ENCODE assay signal across 20 cellular contexts in genomic region chr18:79026491-79026890, GRCh38. TPM values are rescaled to one million over a fixed set of nuclear protein-coding genes. Genes with fewer than 3 reads are reported as not detected.
DNase-seq lines count a peak whose midpoint lies in the region; ATAC-seq, FAIRE-seq and TF ChIP-seq lines count a peak whose summit lies in the region.
"Had no signal": no experiment of that assay in that cellular context is flagged by ENCODE, and none has a peak within 500 bp of the region (broad histone marks: within the 10 kb centered on the region; RNA-seq: fewer than 3 reads in every experiment).

No MANE protein-coding gene starts in this region.

- TF ChIP-seq POLR2A in H1 (IDR thresholded peaks at IDR 0.05; ENCODE audit: control extremely low read depth in 1 of 2, low read depth in 2 of 2, low read length in 2 of 2), result no peak

- H3K4me1 ChIP-seq in DOHH2 (ENCODE audit: control insufficient read depth, low read length), result no peaks in the 10 kb centered on the region
- peaks cover 5% of the 10 kb centered on the region; the same call in 1 of the 2 replicates for H3K4me1 ChIP-seq in HUES48 (ENCODE audit: control insufficient read depth, insufficient read depth, low read length)
- peaks cover 0 to 5% (median 3%) of the 10 kb centered on the region in 4 experiments; a peak in 3 of 7 replicates for H3K4me1 ChIP-seq in H1 (replicated peaks in 1 of 4; ENCODE audit: control insufficient read depth in 3 of 4, insufficient read depth in 4 of 4, low read length in 3 of 4)
- no peaks in the 10 kb centered on the region for H3K4me1 ChIP-seq in mesendoderm (ENCODE audit: control insufficient read depth, low read depth, low read length)
- H3K4me1 ChIP-seq: A549, SJSA1 had no signal

- no peak for FAIRE-seq in H1 (lab: Jason Lieb, UNC)
- FAIRE-seq: A549, GM12892, GM19239 had no signal

- no peak; a peak in 1 of 3 replicates for TF ChIP-seq EP300 in H1 (IDR thresholded peaks at IDR 0.05; ENCODE audit: borderline replicate concordance in 1 of 2, low read depth in 2 of 2, low read length in 2 of 2)

- no peak overlapping the region for H3K4me2 ChIP-seq in DOHH2 (ENCODE audit: low read length)
- H3K4me2 ChIP-seq in H1 (ENCODE audit: insufficient read depth in 1 of 2, low read depth in 2 of 2, low read length in 2 of 2), result peak overlapping the region in 1 of 2 experiments; percentile 16; a peak in 1 of 4 replicates
- no peak overlapping the region for H3K4me2 ChIP-seq in mesendoderm (ENCODE audit: low read length)
- H3K4me2 ChIP-seq: A549 had no signal

- peak overlapping the region; percentile 16 for H4K5ac ChIP-seq in H1 (ENCODE audit: insufficient read length, low read depth, low read length)
- H4K5ac ChIP-seq in mesendoderm (ENCODE audit: low read length), result no peak overlapping the region

- TF ChIP-seq CTCF in DOHH2 (IDR thresholded peaks at IDR 0.05; ENCODE audit: low read depth, low read length, poor library complexity, severe bottlenecking), result peak; percentile 20
- peak; percentile 34 to 63 (median 47); a peak in 3 of 4 replicates for TF ChIP-seq CTCF in H1 (IDR thresholded peaks at IDR 0.05; ENCODE audit: control extremely low read depth in 1 of 3, insufficient read depth in 1 of 3, low read depth in 1 of 3, low read length in 3 of 3)

- H3K56ac ChIP-seq in H1 (replicated peaks; ENCODE audit: insufficient read length, low read depth, low read length) (no peak overlapping the region), mesendoderm (ENCODE audit: low read length) (no peak overlapping the region)

- H3K79me2 ChIP-seq in DOHH2 (ENCODE audit: control insufficient read depth, low read length), result no peaks in the 10 kb centered on the region
- H3K79me2 ChIP-seq in H1 (ENCODE audit: control insufficient read depth in 1 of 2, insufficient read depth in 2 of 2, low read length in 2 of 2), result no peaks in the 10 kb centered on the region
- H3K79me2 ChIP-seq in mesendoderm (ENCODE audit: control insufficient read depth, insufficient read depth, low read length), result no peaks in the 10 kb centered on the region

- no peak overlapping the region for H3K27ac Mint-ChIP-seq in activated CD8-positive, alpha-beta memory T cell treated with anti-CD3 and anti-CD28 coated beads, Interleukin-2, amount 10 ng/mL, durations not matched to agents 7 days and 5 days
- H3K27ac Mint-ChIP-seq: CD14-positive monocyte had no signal

- no peaks in the 10 kb centered on the region for H3F3A ChIP-seq in DOHH2 (ENCODE audit: control insufficient read depth, insufficient read depth)

- no peak for ATAC-seq in GM18870 (IDR thresholded peaks at IDR 0.05; ENCODE audit: unreplicated experiment)
- ATAC-seq in activated CD8-positive, alpha-beta memory T cell treated with anti-CD3 and anti-CD28 coated beads, Interleukin-2, amount 10 ng/mL, durations not matched to agents 7 days and 5 days, result no peak
- ATAC-seq: A549 had no signal

- H4K8ac ChIP-seq in H1 (ENCODE audit: extremely low read depth, insufficient read depth, low read length) (peak overlapping the region; percentile 45; the same call in 1 of the 2 replicates), mesendoderm (ENCODE audit: low read depth, low read length) (no peak overlapping the region)

- no peak overlapping the region; the same call in 1 of the 2 replicates for H3K18ac ChIP-seq in H1 (ENCODE audit: extremely low read depth, low read length)
- no peak overlapping the region for H3K18ac ChIP-seq in mesendoderm (ENCODE audit: low read length)

- H2BK120ac ChIP-seq in H1 (replicated peaks; ENCODE audit: low read depth, low read length), result no peak overlapping the region
- no peak overlapping the region for H2BK120ac ChIP-seq in mesendoderm (ENCODE audit: low read depth, low read length)

- H3K9ac ChIP-seq in HUES48 (ENCODE audit: low read depth, low read length) (no peak overlapping the region), H1 (replicated peaks in 1 of 4; ENCODE audit: extremely low read depth in 1 of 4, low read depth in 3 of 4, low read length in 3 of 4) (no peak overlapping the region), mesendoderm (ENCODE audit: low read length) (no peak overlapping the region)

- no peaks in the 10 kb centered on the region for H3K36me3 Mint-ChIP-seq in activated CD8-positive, alpha-beta memory T cell treated with anti-CD3 and anti-CD28 coated beads, Interleukin-2, amount 10 ng/mL, durations not matched to agents 7 days and 5 days
- H3K36me3 Mint-ChIP-seq: CD14-positive monocyte had no signal

- H3K23ac ChIP-seq in H1 (ENCODE audit: insufficient read length) (no peak overlapping the region), mesendoderm (ENCODE audit: low read length) (no peak overlapping the region)

- H3K4me3 ChIP-seq in DOHH2 (ENCODE audit: low read length), result no peak overlapping the region
- no peak overlapping the region for H3K4me3 ChIP-seq in HUES48 (ENCODE audit: low read depth, low read length)
- H3K4me3 ChIP-seq in H1 (ENCODE audit: extremely low read depth in 1 of 4, insufficient read depth in 2 of 4, low read depth in 3 of 4, low read length in 4 of 4), result no peak overlapping the region
- H3K4me3 ChIP-seq in mesendoderm (ENCODE audit: low read length), result no peak overlapping the region
- H3K4me3 ChIP-seq: A549, SJSA1 had no signal

- H2BK5ac ChIP-seq in H1 (ENCODE audit: low read depth, low read length) (peak overlapping the region; percentile 28; the same call in 1 of the 2 replicates), mesendoderm (ENCODE audit: low read length) (no peak overlapping the region)

- DNase-seq in H1 (ENCODE audit: low read depth in 1 of 2, low spot score in 2 of 2), result peak in 1 of 2 experiments; percentile 65
- peak; percentile 55 for DNase-seq in mesendoderm
- DNase-seq in NCI-H187 (lab: John Stamatoyannopoulos, UW), result no peak
- no peak for DNase-seq in activated CD8-positive, alpha-beta memory T cell treated with anti-CD3 and anti-CD28 coated beads, Interleukin-2, amount 10 ng/mL, durations not matched to agents 7 days and 5 days
- DNase-seq: COR-L47, DMS153, IMR-90, NCI-H2029, NCI-H2171 treated with DMSO at 0.1 percent for 48 hours, OCI-M1 had no signal

- POLR2A ChIA-PET in H1 (lab: Charles Lee; ENCODE audit: partially characterized antibody), result interaction anchor here (1.2 to 1.6 kb wide), 2 partner anchors 9 to 131 kb away, joined by 3 to 7 read pairs; no protein-coding TSS in a partner anchor

- H2BK12ac ChIP-seq in H1 (ENCODE audit: low read depth, low read length), result no peak overlapping the region

- H3K36me3 ChIP-seq in DOHH2 (ENCODE audit: control insufficient read depth, low read length) (no peaks in the 10 kb centered on the region), HUES48 (ENCODE audit: control insufficient read depth, insufficient read depth, low read length) (no peaks in the 10 kb centered on the region), H1 (ENCODE audit: control insufficient read depth in 2 of 4, insufficient read depth in 4 of 4, low read length in 3 of 4) (no peaks in the 10 kb centered on the region), mesendoderm (ENCODE audit: control insufficient read depth, insufficient read depth, low read length) (no peaks in the 10 kb centered on the region)
- H3K36me3 ChIP-seq: SJSA1 had no signal

- no peaks in the 10 kb centered on the region for H3K27me3 ChIP-seq in DOHH2 (ENCODE audit: control insufficient read depth, low read length)
- no peaks in the 10 kb centered on the region for H3K27me3 ChIP-seq in HUES48 (ENCODE audit: control insufficient read depth, insufficient read depth, low read length)
- H3K27me3 ChIP-seq in H1 (replicated peaks in 1 of 4; ENCODE audit: control insufficient read depth in 3 of 4, extremely low read depth in 1 of 4, insufficient read depth in 3 of 4, low read length in 3 of 4), result no peaks in the 10 kb centered on the region
- no peaks in the 10 kb centered on the region for H3K27me3 ChIP-seq in mesendoderm (ENCODE audit: insufficient read depth, low read length, poor library complexity)
- H3K27me3 ChIP-seq: SJSA1 had no signal

- H3K9me3 Mint-ChIP-seq in activated CD8-positive, alpha-beta memory T cell treated with anti-CD3 and anti-CD28 coated beads, Interleukin-2, amount 10 ng/mL, durations not matched to agents 7 days and 5 days (ENCODE audit: low read depth), result peaks cover 2% of the 10 kb centered on the region

- H3K9me2 ChIP-seq in DOHH2 (replicated peaks; ENCODE audit: control insufficient read depth, low read length), result no peaks in the 10 kb centered on the region

- no peak overlapping the region for H3K27ac ChIP-seq in DOHH2 (ENCODE audit: low read depth, low read length)
- peak overlapping the region; percentile 42 for H3K27ac ChIP-seq in HUES48 (ENCODE audit: low read depth, low read length)
- H3K27ac ChIP-seq in H1 (ENCODE audit: low read depth, low read length), result no peak overlapping the region
- no peak overlapping the region for H3K27ac ChIP-seq in mesendoderm (ENCODE audit: low read depth, low read length)
- H3K27ac ChIP-seq: A549, SJSA1 had no signal

- H3K79me1 ChIP-seq in H1 (ENCODE audit: low read depth, low read length) (no peaks in the 10 kb centered on the region), mesendoderm (ENCODE audit: low read length) (no peaks in the 10 kb centered on the region)

- H3K23me2 ChIP-seq in H1 (ENCODE audit: low read depth, low read length), result no peaks in the 10 kb centered on the region

- no peak overlapping the region for H2BK20ac ChIP-seq in H1 (ENCODE audit: low read length)

- H2AK5ac ChIP-seq in H1 (ENCODE audit: low read depth, low read length) (no peak overlapping the region), mesendoderm (ENCODE audit: low read length) (no peak overlapping the region)

- H2BK15ac ChIP-seq in H1 (ENCODE audit: low read length) (no peak overlapping the region), mesendoderm (replicated peaks; ENCODE audit: low read depth) (no peak overlapping the region)

- no peak overlapping the region for H3K14ac ChIP-seq in H1 (ENCODE audit: insufficient read length)

- CTCF ChIA-PET in H1 (lab: Charles Lee; ENCODE audit: partially characterized antibody), result interaction anchor here (0.5 to 2.8 kb wide), 10 partner anchors 16 to 1054 kb away, joined by 3 to 12 read pairs (median 4); no protein-coding TSS in a partner anchor
- CTCF ChIA-PET in activated CD8-positive, alpha-beta memory T cell treated with anti-CD3 and anti-CD28 coated beads, Interleukin-2, amount 10 ng/mL, durations not matched to agents 7 days and 5 days (lab: Charles Lee), result no interaction called here

- peak; percentile 13 to 38; a peak in 3 of 4 replicates for TF ChIP-seq RAD21 in H1 (IDR thresholded peaks at IDR 0.05 in 1 of 2, conservative IDR thresholded peaks at IDR 0.05 in 1 of 2; ENCODE audit: low read depth in 2 of 2, low read length in 2 of 2)

- H4K91ac ChIP-seq in H1 (replicated peaks; ENCODE audit: insufficient read length, low read length), result no peak overlapping the region

- 44% methylated on average over 5 of the region's 5 CpGs; no CpG with 5 or more reads in 1 of the 2 experiments for WGBS in H1 (ENCODE audit: extremely low coverage in 1 of 2, insufficient coverage in 1 of 2, insufficient read length in 1 of 2, insufficient replicate concordance in 2 of 2, low coverage in 1 of 2, low lambda C conversion rate in 2 of 2, missing lambda C conversion rate in 1 of 2), 2 experiments
- no CpG with 5 or more reads among the region's 5 CpGs for WGBS in mesendoderm (ENCODE audit: extremely low coverage, insufficient coverage, low lambda C conversion rate)

- H3K27me3 Mint-ChIP-seq in activated CD8-positive, alpha-beta memory T cell treated with anti-CD3 and anti-CD28 coated beads, Interleukin-2, amount 10 ng/mL, durations not matched to agents 7 days and 5 days, result no peaks in the 10 kb centered on the region

- H3K4ac ChIP-seq in H1 (replicated peaks; ENCODE audit: insufficient read length, low read depth, low read length), result no peak overlapping the region
- H3K4ac ChIP-seq in mesendoderm (ENCODE audit: low read depth, low read length), result no peak overlapping the region

- no peaks in the 10 kb centered on the region for H3K9me3 ChIP-seq in DOHH2 (ENCODE audit: control insufficient read depth, insufficient read depth, low read length)
- peaks cover 8% of the 10 kb centered on the region for H3K9me3 ChIP-seq in HUES48 (ENCODE audit: control insufficient read depth, insufficient read depth, low read length)
- H3K9me3 ChIP-seq in H1 (ENCODE audit: insufficient read depth in 2 of 2, low read depth in 1 of 2, low read length in 1 of 2), result peaks cover 5 to 16% of the 10 kb centered on the region in 2 experiments
- H3K9me3 ChIP-seq: SJSA1 had no signal

- H4K20me1 ChIP-seq in DOHH2 (ENCODE audit: control insufficient read depth, insufficient read depth, low read depth, low read length) (no peaks in the 10 kb centered on the region), H1 (replicated peaks in 1 of 2; ENCODE audit: control insufficient read depth in 1 of 2, insufficient read depth in 2 of 2, low read length in 2 of 2) (no peaks in the 10 kb centered on the region)

- peak overlapping the region; percentile 37; the same call in 1 of the 2 replicates for H2AFZ ChIP-seq in H1 (ENCODE audit: low read length)

- no peak overlapping the region for H3K4me3 Mint-ChIP-seq in activated CD8-positive, alpha-beta memory T cell treated with anti-CD3 and anti-CD28 coated beads, Interleukin-2, amount 10 ng/mL, durations not matched to agents 7 days and 5 days
- H3K4me3 Mint-ChIP-seq: CD14-positive monocyte had no signal

- H3K4me1 Mint-ChIP-seq in activated CD8-positive, alpha-beta memory T cell treated with anti-CD3 and anti-CD28 coated beads, Interleukin-2, amount 10 ng/mL, durations not matched to agents 7 days and 5 days, result no peaks in the 10 kb centered on the region
- H3K4me1 Mint-ChIP-seq: CD14-positive monocyte had no signal

RNA-seq across cellular contexts. Expression of gene ATP9B, which starts 42.7 kb away (rescaled TPM):
- 15.1 and 21.0 TPM in 2 replicates for total RNA-seq in H1 (2021; fragmentation: NEBNext Ultra II Directional; extraction: Animal tissue kit (Norgen Biotek cat#: 25700))
- 21.7 and 22.5 TPM in 2 replicates for polyA plus RNA-seq in H1 (2011; rRNA removed)
- 16.1 TPM for polyA plus RNA-seq in H1 (2011; cell fraction: cytosol; rRNA removed)
- polyA plus RNA-seq in H1 (2011; cell fraction: nucleus; rRNA removed), result 42.2 TPM
- 11.8 to 15.8 TPM (median 12.6 TPM) in 4 replicates for polyA plus RNA-seq in H1 (2012, experiment 1 of 2)
- polyA plus RNA-seq in H1 (2012, experiment 2 of 2), result 3.1 TPM
- 15.3 TPM for polyA plus RNA-seq in H1 (2013, experiment 1 of 2)
- polyA plus RNA-seq in H1 (2013, experiment 2 of 2), result 13.3 TPM
- 63.5 and 70.6 TPM in 2 replicates for polyA minus RNA-seq in H1 (2011; rRNA and poly(A)+ RNA removed)
- polyA minus RNA-seq in H1 (2011; cell fraction: cytosol; rRNA and poly(A)+ RNA removed), result 33.2 TPM
- 121 TPM for polyA minus RNA-seq in H1 (2011; cell fraction: nucleus; rRNA and poly(A)+ RNA removed)
- 9.5 TPM for polyA plus RNA-seq in mesendoderm (2013, experiment 1 of 2)
- polyA plus RNA-seq in mesendoderm (2013, experiment 2 of 2), result 9.5 TPM
- 10 to 100 TPM; 21.5 to 31.7 TPM for total RNA-seq in activated CD8-positive, alpha-beta memory T cell treated with anti-CD3 and anti-CD28 coated beads, Interleukin-2, amount 10 ng/mL, durations not matched to agents 7 days and 5 days

RNA-seq across cellular contexts. Expression of gene SALL3, which starts 46.9 kb away (rescaled TPM):
- total RNA-seq in H1 (2021; fragmentation: NEBNext Ultra II Directional; extraction: Animal tissue kit (Norgen Biotek cat#: 25700)), result 46.4 and 54.5 TPM in 2 replicates
- polyA plus RNA-seq in H1 (2011; rRNA removed), result 10.5 and 24.5 TPM in 2 replicates
- 13.8 TPM for polyA plus RNA-seq in H1 (2011; cell fraction: cytosol; rRNA removed)
- 44.0 TPM for polyA plus RNA-seq in H1 (2011; cell fraction: nucleus; rRNA removed)
- polyA plus RNA-seq in H1 (2012, experiment 1 of 2), result 21.6 to 25.4 TPM (median 23.5 TPM) in 4 replicates
- polyA plus RNA-seq in H1 (2012, experiment 2 of 2), result 10.1 TPM
- 19.9 TPM for polyA plus RNA-seq in H1 (2013, experiment 1 of 2)
- polyA plus RNA-seq in H1 (2013, experiment 2 of 2), result 18.1 TPM
- polyA minus RNA-seq in H1 (2011; rRNA and poly(A)+ RNA removed), result 8.5 and 12.3 TPM in 2 replicates
- polyA minus RNA-seq in H1 (2011; cell fraction: cytosol; rRNA and poly(A)+ RNA removed), result 41.6 TPM
- polyA minus RNA-seq in H1 (2011; cell fraction: nucleus; rRNA and poly(A)+ RNA removed), result 48.0 TPM
- polyA plus RNA-seq in mesendoderm (2013, experiment 1 of 2), result 25.9 TPM
- 27.2 TPM for polyA plus RNA-seq in mesendoderm (2013, experiment 2 of 2)
- not detected for total RNA-seq in activated CD8-positive, alpha-beta memory T cell treated with anti-CD3 and anti-CD28 coated beads, Interleukin-2, amount 10 ng/mL, durations not matched to agents 7 days and 5 days
- total RNA-seq: G401, IMR-90, LHCN-M2 had no signal
- polyA plus RNA-seq: A549, CD14-positive monocyte, IMR-90 had no signal

Comparison
In these comparisons a context has a peak if more than half of its experiments do, and no peak if none do; other contexts are left out.
1. RNA of gene SALL3, which starts 46.9 kb away (total RNA-seq): 46.4 to 54.5 TPM in H1; not detected in activated CD8-positive, alpha-beta memory T cell treated with anti-CD3 and anti-CD28 coated beads, Interleukin-2, amount 10 ng/mL, durations not matched to agents 7 days and 5 days; every median in the first group is over 10 times any median in the second.